Comparison of ENCODE assay signal across 24 cellular contexts in the genomic region with DNA sequence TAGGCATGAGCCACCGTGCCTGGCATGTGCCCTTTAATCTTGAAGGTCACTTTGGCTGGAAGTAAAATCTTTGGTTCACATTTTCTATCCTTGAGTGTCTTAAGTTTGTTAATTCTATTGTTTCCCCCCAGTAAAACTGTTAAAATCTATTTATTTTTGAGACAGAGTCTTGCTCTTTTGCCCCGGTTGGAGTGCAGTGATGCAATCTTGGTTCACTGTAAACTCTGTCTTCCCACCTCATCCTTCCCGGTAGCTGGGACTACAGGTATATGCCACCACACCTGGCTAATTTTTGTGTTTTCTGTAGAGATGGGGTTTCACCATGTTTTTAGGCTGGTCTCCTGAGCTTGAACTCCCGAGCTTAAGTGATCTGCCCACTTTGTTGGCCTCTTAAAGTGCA. TPM values are rescaled to one million over a fixed set of nuclear protein-coding genes. Genes with fewer than 3 reads are reported as not detected.
DNase-seq lines count a peak whose midpoint lies in the region; ATAC-seq and TF ChIP-seq lines count a peak whose summit lies in the region.
"Had no signal": no experiment of that assay in that cellular context is flagged by ENCODE, and none has a peak within 500 bp of the region (broad histone marks: within the 10 kb centered on the region; RNA-seq: fewer than 3 reads in every experiment).

No MANE protein-coding gene starts in this region.

- peaks cover 88% of the 10 kb centered on the region for H3K4me1 Mint-ChIP-seq in activated naive CD4-positive, alpha-beta T cell treated with anti-CD3 and anti-CD28 coated beads, Interleukin-2, amount 50 U/mL, for 24 hours
- H3K4me1 Mint-ChIP-seq in activated naive CD4-positive, alpha-beta T cell treated with anti-CD3 and anti-CD28 coated beads for 36 hours (ENCODE audit: low read depth): peaks cover 82% of the 10 kb centered on the region
- H3K4me1 Mint-ChIP-seq in HFFc6 (ENCODE audit: low read depth): peaks cover 53% of the 10 kb centered on the region
- H3K4me1 Mint-ChIP-seq in effector memory CD8-positive, alpha-beta T cell (ENCODE audit: low read depth in 2 of 2): peaks cover 54 to 79% of the 10 kb centered on the region in 2 donors

- no peak for TF ChIP-seq CTCF in HFFc6 (IDR thresholded peaks at IDR 0.05)

- no peak overlapping the region for H3K27ac ChIP-seq in trophoblast cell (ENCODE audit: low read depth, low read length)
- H3K27ac ChIP-seq: dorsolateral prefrontal cortex, KMS-11, left lung, RWPE1, upper lobe of left lung had no signal

- no CpG with 5 or more reads among the region's 4 CpGs for WGBS in trophoblast cell (ENCODE audit: extremely low coverage, insufficient coverage, insufficient read length)

- H3K4me1 ChIP-seq in trophoblast cell (ENCODE audit: control insufficient read depth in 1 of 2, insufficient read depth in 2 of 2, low read length in 2 of 2): peaks cover 0 to 7% of the 10 kb centered on the region in 2 experiments

- H3K23ac ChIP-seq in trophoblast cell (ENCODE audit: low read length): no peak overlapping the region

- H4K8ac ChIP-seq in trophoblast cell (ENCODE audit: low read depth, low read length): no peak overlapping the region

- H3K4ac ChIP-seq in trophoblast cell (ENCODE audit: low read depth, low read length): peak overlapping the region; percentile 68

- H3K4me3 Mint-ChIP-seq in activated naive CD4-positive, alpha-beta T cell treated with anti-CD3 and anti-CD28 coated beads, Interleukin-2, amount 50 U/mL, for 24 hours: peak overlapping the region; percentile 23
- H3K4me3 Mint-ChIP-seq in activated naive CD4-positive, alpha-beta T cell treated with anti-CD3 and anti-CD28 coated beads for 36 hours: no peak overlapping the region
- peak overlapping the region; percentile 9; the same call in 1 of the 2 replicates for H3K4me3 Mint-ChIP-seq in HFFc6
- peak overlapping the region; percentile 22 to 62 for H3K4me3 Mint-ChIP-seq in effector memory CD8-positive, alpha-beta T cell
- H3K4me3 Mint-ChIP-seq: activated T-cell treated with anti-CD3 and anti-CD28 coated beads, Interleukin-2, amount 50 U/mL, for 4 hours; B cell had no signal

- H3K9me3 Mint-ChIP-seq in activated naive CD4-positive, alpha-beta T cell treated with anti-CD3 and anti-CD28 coated beads, Interleukin-2, amount 50 U/mL, for 24 hours: no peaks in the 10 kb centered on the region
- peaks cover 1% of the 10 kb centered on the region for H3K9me3 Mint-ChIP-seq in activated naive CD4-positive, alpha-beta T cell treated with anti-CD3 and anti-CD28 coated beads for 36 hours
- no peaks in the 10 kb centered on the region for H3K9me3 Mint-ChIP-seq in HFFc6
- H3K9me3 Mint-ChIP-seq in effector memory CD8-positive, alpha-beta T cell: no peaks in the 10 kb centered on the region
- H3K9me3 Mint-ChIP-seq: activated T-cell treated with anti-CD3 and anti-CD28 coated beads, Interleukin-2, amount 50 U/mL, for 4 hours; T-cell had no signal

- H2AK5ac ChIP-seq in trophoblast cell (ENCODE audit: low read length): no peak overlapping the region

- H2BK5ac ChIP-seq in trophoblast cell (ENCODE audit: low read depth, low read length, poor library complexity): no peak overlapping the region

- H4K12ac ChIP-seq in trophoblast cell (ENCODE audit: low read depth, low read length): no peak overlapping the region

- no peak overlapping the region for H2BK12ac ChIP-seq in trophoblast cell (ENCODE audit: low read length)

- H3K14ac ChIP-seq in trophoblast cell (ENCODE audit: low read length): no peak overlapping the region

- H2BK120ac ChIP-seq in trophoblast cell (ENCODE audit: insufficient read depth, low read length, poor library complexity): no peak overlapping the region

- CTCF ChIA-PET in activated naive CD4-positive, alpha-beta T cell treated with anti-CD3 and anti-CD28 coated beads for 36 hours (lab: Charles Lee): interaction anchor here (1.1 kb wide), 1 partner anchor 11 kb away, joined by 4 read pairs; no protein-coding TSS in a partner anchor

- no peak for DNase-seq in activated naive CD4-positive, alpha-beta T cell treated with anti-CD3 and anti-CD28 coated beads for 36 hours
- DNase-seq in HFFc6 (no peak), trophoblast cell (no peak), cerebellar cortex (ENCODE audit: low spot score) (no peak), NCI-H524 treated with DMSO at 0.1 percent for 48 hours (lab: John Stamatoyannopoulos, UW) (no peak)
- DNase-seq in effector memory CD8-positive, alpha-beta T cell: no peak
- DNase-seq: activated CD4-positive, CD25-positive, alpha-beta regulatory T cell treated with anti-CD3 and anti-CD28 coated beads, Interleukin-2, amount 50 U/mL, for 72 hours; activated naive CD4-positive, alpha-beta T cell treated with anti-CD3 and anti-CD28 coated beads, Interleukin-2, amount 50 U/mL, for 16 hours; activated T-cell treated with anti-CD3 and anti-CD28 coated beads, Interleukin-2, amount 50 U/mL, for 4 hours; central memory CD4-positive, alpha-beta T cell; dorsolateral prefrontal cortex; HCEC 1CT; left lung; mesendoderm; NCI-H1417 treated with DMSO at 0.1 percent for 48 hours; NCI-H345; small intestine; T-cell; upper lobe of left lung had no signal

- intact Hi-C loops in activated naive CD4-positive, alpha-beta T cell treated with anti-CD3 and anti-CD28 coated beads for 36 hours (cut with micrococcal nuclease): no loop called here

- no peak overlapping the region for H4K91ac ChIP-seq in trophoblast cell (ENCODE audit: low read depth, low read length)

- no peak overlapping the region for H3K18ac ChIP-seq in trophoblast cell (ENCODE audit: low read length)

- peaks cover 34% of the 10 kb centered on the region for H3K36me3 Mint-ChIP-seq in activated naive CD4-positive, alpha-beta T cell treated with anti-CD3 and anti-CD28 coated beads, Interleukin-2, amount 50 U/mL, for 24 hours
- H3K36me3 Mint-ChIP-seq in activated naive CD4-positive, alpha-beta T cell treated with anti-CD3 and anti-CD28 coated beads for 36 hours (ENCODE audit: low read depth): peaks cover 63% of the 10 kb centered on the region
- H3K36me3 Mint-ChIP-seq in HFFc6 (ENCODE audit: low read depth): peaks cover 51% of the 10 kb centered on the region
- H3K36me3 Mint-ChIP-seq in effector memory CD8-positive, alpha-beta T cell (ENCODE audit: insufficient read depth): peaks cover 76% of the 10 kb centered on the region

- H3K79me1 ChIP-seq in trophoblast cell (ENCODE audit: low read length): no peaks in the 10 kb centered on the region

- ATAC-seq in effector memory CD8-positive, alpha-beta T cell (replicated peaks): no peak
- no peak for ATAC-seq in HG02623 (IDR thresholded peaks at IDR 0.05; ENCODE audit: unreplicated experiment)
- ATAC-seq: activated T-cell treated with anti-CD3 and anti-CD28 coated beads, Interleukin-2, amount 50 U/mL, for 4 hours; left lung; T-cell had no signal

- no peak overlapping the region for H3K4me3 ChIP-seq in trophoblast cell (ENCODE audit: low read depth, low read length)
- H3K4me3 ChIP-seq: dorsolateral prefrontal cortex, left lung, upper lobe of left lung had no signal

- H3K9me3 ChIP-seq in trophoblast cell (ENCODE audit: insufficient read depth, low read depth, low read length): no peaks in the 10 kb centered on the region
- H3K9me3 ChIP-seq: left lung, upper lobe of left lung had no signal

- H3K27ac Mint-ChIP-seq in activated naive CD4-positive, alpha-beta T cell treated with anti-CD3 and anti-CD28 coated beads, Interleukin-2, amount 50 U/mL, for 24 hours: no peak overlapping the region
- H3K27ac Mint-ChIP-seq in activated naive CD4-positive, alpha-beta T cell treated with anti-CD3 and anti-CD28 coated beads for 36 hours: no peak overlapping the region
- H3K27ac Mint-ChIP-seq in HFFc6: no peak overlapping the region; the same call in 1 of the 2 replicates
- peak overlapping the region; percentile 60 to 81 for H3K27ac Mint-ChIP-seq in effector memory CD8-positive, alpha-beta T cell
- H3K27ac Mint-ChIP-seq: B cell had no signal

- no peaks in the 10 kb centered on the region for H3K27me3 Mint-ChIP-seq in activated naive CD4-positive, alpha-beta T cell treated with anti-CD3 and anti-CD28 coated beads, Interleukin-2, amount 50 U/mL, for 24 hours
- H3K27me3 Mint-ChIP-seq in activated naive CD4-positive, alpha-beta T cell treated with anti-CD3 and anti-CD28 coated beads for 36 hours (ENCODE audit: low read depth): no peaks in the 10 kb centered on the region
- no peaks in the 10 kb centered on the region for H3K27me3 Mint-ChIP-seq in HFFc6 (ENCODE audit: insufficient read depth)
- no peaks in the 10 kb centered on the region for H3K27me3 Mint-ChIP-seq in effector memory CD8-positive, alpha-beta T cell
- H3K27me3 Mint-ChIP-seq: B cell, T-cell had no signal

- H3K9ac ChIP-seq in trophoblast cell (ENCODE audit: low read length): no peak overlapping the region
- H3K9ac ChIP-seq: KMS-11 had no signal

- H3K79me2 ChIP-seq in trophoblast cell (ENCODE audit: control insufficient read depth, insufficient read depth, low read length, poor library complexity): peaks cover 28% of the 10 kb centered on the region

- peaks cover 29 to 31% of the 10 kb centered on the region in 2 experiments for H3K36me3 ChIP-seq in trophoblast cell (ENCODE audit: control insufficient read depth in 1 of 2, insufficient read depth in 2 of 2, low read length in 2 of 2)

- H3K4me2 ChIP-seq in trophoblast cell (ENCODE audit: low read length): no peak overlapping the region
- H3K4me2 ChIP-seq: KMS-11 had no signal

- no peaks in the 10 kb centered on the region for H3K27me3 ChIP-seq in trophoblast cell (ENCODE audit: insufficient read depth, low read length)
- H3K27me3 ChIP-seq: dorsolateral prefrontal cortex, left lung, upper lobe of left lung had no signal

- H2AFZ ChIP-seq in trophoblast cell (ENCODE audit: insufficient read depth, low read length, poor library complexity): no peak overlapping the region

RNA-seq across cellular contexts. Expression of a gene that starts 7.7 kb away (rescaled TPM):
- total RNA-seq in activated naive CD4-positive, alpha-beta T cell treated with anti-CD3 and anti-CD28 coated beads for 36 hours: 10 to 100 TPM; 68.1 to 71.6 TPM
- total RNA-seq in HFFc6 (2021; fragmentation: NEBNext Ultra II Directional; extraction: Animal tissue kit (Norgen Biotek cat#: 25700)): 10 to 100 TPM; 72.4 to 84.3 (median 79.4) TPM
- 40.2 and 42.6 TPM in 2 replicates for polyA plus RNA-seq in trophoblast cell (2013)

RNA-seq across cellular contexts. Expression of a gene that starts 57.1 kb away (rescaled TPM):
- total RNA-seq in activated naive CD4-positive, alpha-beta T cell treated with anti-CD3 and anti-CD28 coated beads for 36 hours: 1 to 10 TPM; 4.1 to 5.0 TPM
- total RNA-seq in HFFc6 (2021; fragmentation: NEBNext Ultra II Directional; extraction: Animal tissue kit (Norgen Biotek cat#: 25700)): 1 to 10 TPM; 1.5 to 1.9 (median 1.7) TPM
- polyA plus RNA-seq in trophoblast cell (2013): 2.2 TPM in 2 replicates

Comparison
In these comparisons a context has a peak if more than half of its experiments do, and no peak if none do; other contexts are left out.
1. H3K27ac Mint-ChIP-seq: peak in effector memory CD8-positive, alpha-beta T cell (2 of 2); none in activated naive CD4-positive, alpha-beta T cell treated with anti-CD3 and anti-CD28 coated beads, Interleukin-2, amount 50 U/mL, for 24 hours (single experiment), activated naive CD4-positive, alpha-beta T cell treated with anti-CD3 and anti-CD28 coated beads for 36 hours (single experiment) and HFFc6 (single experiment).